15 cellular contexts compared by ENCODE assay signal in the genomic region with DNA sequence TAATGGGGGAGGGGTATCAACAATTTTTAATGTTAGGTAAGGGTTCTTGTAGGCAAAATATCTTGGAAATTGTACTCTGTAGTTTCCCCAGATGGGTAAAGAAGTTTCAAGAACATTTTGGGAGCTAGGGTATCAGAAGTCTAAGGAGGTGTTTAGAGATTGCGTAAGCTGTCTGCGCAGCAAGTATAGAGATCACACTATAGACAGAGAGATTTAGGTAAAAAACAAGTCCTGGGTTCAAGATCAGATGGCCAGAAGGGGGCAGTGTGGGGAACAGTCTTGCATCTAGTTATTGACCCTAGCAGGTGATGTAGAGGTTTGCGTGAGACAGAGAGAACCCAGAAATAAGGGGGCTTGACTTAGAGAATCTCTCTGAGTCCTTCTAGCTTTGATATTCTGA.
A peak's percentile ranks its signal among the peaks of the same experiment; 100 is the strongest.
DNase-seq lines count a peak whose midpoint lies in the region; ATAC-seq, FAIRE-seq and TF ChIP-seq lines count a peak whose summit lies in the region.
"Had no signal": no experiment of that assay in that cellular context is flagged by ENCODE, and none has a peak within 500 bp of the region (broad histone marks: within the 10 kb centered on the region; RNA-seq: fewer than 3 reads in every experiment).

No MANE protein-coding gene starts in this region.

- CTCF ChIA-PET in HepG2 (lab: Yijun Ruan, JAX; ENCODE audit: low intra/inter-chr PET ratio, low total read pairs) = no interaction called here

- H3K9me3 Mint-ChIP-seq in chondrocyte (ENCODE audit: low read depth) = no peaks in the 10 kb centered on the region
- no peaks in the 10 kb centered on the region for H3K9me3 Mint-ChIP-seq in stimulated activated effector memory CD8-positive, alpha-beta T cell treated with anti-CD3 and anti-CD28 coated beads, Interleukin-12 subunit alpha, Interleukin-12 subunit beta, amount 100 ng/mL, for 72 hours
- H3K9me3 Mint-ChIP-seq: naive thymus-derived CD8-positive, alpha-beta T cell had no signal

- no peaks in the 10 kb centered on the region for H4K20me1 ChIP-seq in HepG2 (ENCODE audit: insufficient read depth, low read length)

- ATAC-seq in HepG2 (no peak), right lobe of liver (no peak), GM18868 (IDR thresholded peaks at IDR 0.05; ENCODE audit: unreplicated experiment) (no peak)
- no peak for ATAC-seq in stimulated activated effector memory CD8-positive, alpha-beta T cell treated with anti-CD3 and anti-CD28 coated beads, Interleukin-12 subunit alpha, Interleukin-12 subunit beta, amount 100 ng/mL, for 72 hours
- ATAC-seq: naive thymus-derived CD8-positive, alpha-beta T cell had no signal

- intact Hi-C loops in HepG2 (cut with micrococcal nuclease; ENCODE audit: unreplicated experiment) (no loop called here), right lobe of liver (cut with DNase I) (no loop called here), cardiac septum (cut with DNase I) (no loop called here)

- H3K36me3 ChIP-seq in HepG2 (replicated peaks in 1 of 2; ENCODE audit: control insufficient read depth in 1 of 2, insufficient read depth in 2 of 2, low read length in 2 of 2) = no peaks in the 10 kb centered on the region
- H3K36me3 ChIP-seq in right lobe of liver = no peaks in the 10 kb centered on the region
- no peaks in the 10 kb centered on the region for H3K36me3 ChIP-seq in KOPT-K1 (ENCODE audit: insufficient read depth, low read length)
- H3K36me3 ChIP-seq: MG63 had no signal

- H3K27me3 ChIP-seq in HepG2 (ENCODE audit: control insufficient read depth in 1 of 2, insufficient read depth in 2 of 2, low read length in 2 of 2) (peaks cover 1 to 11% of the 10 kb centered on the region in 2 experiments; a peak in 2 of 5 replicates), right lobe of liver (no peaks in the 10 kb centered on the region)
- H3K27me3 ChIP-seq: MG63 had no signal

- peaks cover 34% of the 10 kb centered on the region for H3K27me3 Mint-ChIP-seq in chondrocyte (ENCODE audit: low read depth)
- H3K27me3 Mint-ChIP-seq: naive thymus-derived CD8-positive, alpha-beta T cell had no signal

- no peaks in the 10 kb centered on the region for H3K79me2 ChIP-seq in HepG2 (ENCODE audit: insufficient read depth, low read length)

- TF ChIP-seq CTCF in HepG2 (CRISPR knock-in tag; IDR thresholded peaks at IDR 0.05) (no peak), right lobe of liver (IDR thresholded peaks at IDR 0.05) (no peak), chondrocyte (IDR thresholded peaks at IDR 0.05) (peak; percentile 22)

- DNase-seq in HepG2 (ENCODE audit: low spot score) = no peak
- no peak for DNase-seq in right lobe of liver
- no peak for DNase-seq in chondrocyte (ENCODE audit: low spot score)
- no peak for DNase-seq in stimulated activated effector memory CD8-positive, alpha-beta T cell treated with anti-CD3 and anti-CD28 coated beads, Interleukin-12 subunit alpha, Interleukin-12 subunit beta, amount 100 ng/mL, for 72 hours (ENCODE audit: low spot score in 2 of 2)
- DNase-seq in cardiac septum (ENCODE audit: low spot score) = no peak
- no peak for DNase-seq in RPMI8226
- DNase-seq: AML-193; Calu3; MG63; naive thymus-derived CD8-positive, alpha-beta T cell; Right ventricle myocardium superior; T1000 had no signal

- no peak for TF ChIP-seq RAD21 in HepG2 (CRISPR knock-in tag; IDR thresholded peaks at IDR 0.05)

- no peaks in the 10 kb centered on the region for H3K4me1 Mint-ChIP-seq in chondrocyte (ENCODE audit: low read depth)
- peaks cover 25% of the 10 kb centered on the region for H3K4me1 Mint-ChIP-seq in stimulated activated effector memory CD8-positive, alpha-beta T cell treated with anti-CD3 and anti-CD28 coated beads, Interleukin-12 subunit alpha, Interleukin-12 subunit beta, amount 100 ng/mL, for 72 hours

- POLR2A ChIA-PET in HepG2 (lab: Yijun Ruan, JAX) = no interaction called here

- H3K4me2 ChIP-seq in HepG2 (ENCODE audit: low read depth, low read length) = no peak overlapping the region

- H3K27ac ChIP-seq in HepG2 (ENCODE audit: extremely low read length, insufficient read depth, low read length) = no peak overlapping the region
- H3K27ac ChIP-seq in right lobe of liver = no peak overlapping the region
- peak overlapping the region; percentile 29 for H3K27ac ChIP-seq in KOPT-K1 (ENCODE audit: low read depth, low read length, poor library complexity, severe bottlenecking)

- H3K4me1 ChIP-seq in HepG2 (ENCODE audit: insufficient read depth, low read length) = no peaks in the 10 kb centered on the region
- H3K4me1 ChIP-seq in right lobe of liver = no peaks in the 10 kb centered on the region

- H3K4me3 Mint-ChIP-seq in chondrocyte (ENCODE audit: unreplicated experiment) = no peak overlapping the region
- H3K4me3 Mint-ChIP-seq in stimulated activated effector memory CD8-positive, alpha-beta T cell treated with anti-CD3 and anti-CD28 coated beads, Interleukin-12 subunit alpha, Interleukin-12 subunit beta, amount 100 ng/mL, for 72 hours = no peak overlapping the region
- H3K4me3 Mint-ChIP-seq: naive thymus-derived CD8-positive, alpha-beta T cell had no signal

- TF ChIP-seq POLR2A in HepG2 (IDR thresholded peaks at IDR 0.05; ENCODE audit: insufficient read depth in 1 of 2, low read depth in 2 of 2, low read length in 2 of 2) (no peak), right lobe of liver (IDR thresholded peaks at IDR 0.05) (no peak)

- H3K9me3 ChIP-seq in HepG2 (ENCODE audit: low read length) (no peaks in the 10 kb centered on the region), right lobe of liver (no peaks in the 10 kb centered on the region), KOPT-K1 (ENCODE audit: insufficient read depth, low read length, poor library complexity, severe bottlenecking) (peaks cover 5% of the 10 kb centered on the region)
- H3K9me3 ChIP-seq: MG63 had no signal

- WGBS in HepG2 (ENCODE audit: low lambda C conversion rate) = 85% methylated on average over 3 of the region's 3 CpGs
- WGBS in right lobe of liver (ENCODE audit: insufficient coverage, low coverage, low lambda C conversion rate, missing lambda C conversion rate) = 96% methylated on average over 3 of the region's 3 CpGs

- no peak overlapping the region for H2AFZ ChIP-seq in HepG2 (ENCODE audit: low read length)

- no TSS peak for BruUV-seq in HepG2 (replicated peaks; lab: Mats Ljungman, UMichigan)

- H3K36me3 Mint-ChIP-seq in chondrocyte (ENCODE audit: low read depth) = no peaks in the 10 kb centered on the region
- no peaks in the 10 kb centered on the region for H3K36me3 Mint-ChIP-seq in stimulated activated effector memory CD8-positive, alpha-beta T cell treated with anti-CD3 and anti-CD28 coated beads, Interleukin-12 subunit alpha, Interleukin-12 subunit beta, amount 100 ng/mL, for 72 hours
- H3K36me3 Mint-ChIP-seq: naive thymus-derived CD8-positive, alpha-beta T cell had no signal

- in situ Hi-C loops in HepG2 (cut with HindIII; ENCODE audit: extremely low pct_ligation_motif_present, low pct_unique_long_range_greater_than_20kb) = no loop called here

- no peak overlapping the region for H3K9ac ChIP-seq in HepG2 (ENCODE audit: insufficient read depth, low read depth, low read length)

- H3K27ac Mint-ChIP-seq in chondrocyte (ENCODE audit: unreplicated experiment) = no peak overlapping the region
- H3K27ac Mint-ChIP-seq in stimulated activated effector memory CD8-positive, alpha-beta T cell treated with anti-CD3 and anti-CD28 coated beads, Interleukin-12 subunit alpha, Interleukin-12 subunit beta, amount 100 ng/mL, for 72 hours = no peak overlapping the region

- H3K4me3 ChIP-seq in HepG2 (replicated peaks in 1 of 3; ENCODE audit: insufficient read depth in 1 of 3, low read depth in 2 of 3, low read length in 3 of 3) (no peak overlapping the region), right lobe of liver (no peak overlapping the region)
- H3K4me3 ChIP-seq: MG63 had no signal

- TF ChIP-seq EP300 in HepG2 (IDR thresholded peaks at IDR 0.05; ENCODE audit: low read depth in 2 of 2, low read length in 2 of 2) = no peak
- TF ChIP-seq EP300 in HepG2 (CRISPR knock-in tag; IDR thresholded peaks at IDR 0.05; ENCODE audit: borderline replicate concordance) = no peak

- FAIRE-seq in HepG2 (lab: Jason Lieb, UNC) = no peak
- FAIRE-seq: colon had no signal

TF ChIP-seq in HepG2, 621 proteins besides CTCF, POLR2A, EP300 and RAD21:
- TF ChIP-seq CEBPB (IDR thresholded peaks at IDR 0.05; ENCODE audit: borderline replicate concordance, low read depth, low read length) (peak; percentile 62), ZNF841 (CRISPR knock-in tag; IDR thresholded peaks at IDR 0.05; ENCODE audit: borderline replicate concordance) (no peak)
